Comparison of ENCODE assay signal across 1 cellular context in the genomic region with DNA sequence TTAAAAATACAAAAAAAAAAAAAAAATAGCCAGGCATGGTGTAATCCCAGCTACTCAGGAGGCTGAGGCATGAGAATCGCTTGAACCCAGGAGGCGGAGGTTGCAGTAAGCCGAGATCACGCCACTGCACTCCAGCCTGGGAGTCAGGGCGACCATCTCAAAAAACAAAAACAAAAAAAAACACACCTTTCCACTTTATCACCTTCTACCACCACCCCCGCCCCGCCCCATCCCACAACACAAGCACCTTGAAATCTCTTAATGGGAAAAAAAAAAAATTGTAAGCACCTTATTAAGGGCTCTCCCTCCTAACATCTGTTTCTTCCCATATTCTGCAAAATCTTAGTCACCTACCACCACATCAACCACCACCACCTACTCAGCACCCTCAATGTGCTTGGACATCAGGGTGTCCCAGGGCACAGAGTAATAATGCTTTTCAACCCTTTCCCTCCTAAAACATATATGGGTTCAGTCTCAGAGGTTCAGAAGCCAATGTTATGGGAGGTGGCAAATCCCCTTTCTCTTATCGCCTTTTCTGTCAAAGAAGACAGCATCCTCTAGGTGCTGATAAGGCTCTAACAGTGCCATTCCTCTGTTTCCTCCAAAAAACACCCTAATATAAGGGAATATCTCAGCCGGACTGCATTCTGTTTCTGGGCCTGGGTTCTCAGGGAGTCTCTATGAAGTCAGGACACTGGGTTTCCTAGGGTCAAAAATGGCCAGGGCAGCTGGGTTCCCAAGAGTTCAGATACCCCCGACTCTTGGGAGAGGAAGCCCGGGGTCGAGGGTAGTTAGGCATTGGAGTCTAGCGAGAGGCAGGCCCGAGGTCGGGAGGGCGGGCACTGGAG.
TF ChIP-seq lines count a peak whose summit lies in the region.

No MANE protein-coding gene starts in this region.

TF ChIP-seq in endothelial cell of umbilical vein, 7 proteins besides CTCF, POLR2A, EP300 and RAD21:
- no peak for TF ChIP-seq MYC (IDR thresholded peaks at IDR 0.05; ENCODE audit: low read depth, low read length)
- TF ChIP-seq POLR2AphosphoS5 (IDR thresholded peaks at IDR 0.05; ENCODE audit: insufficient read depth, low read depth, low read length) = no peak
- no peak for TF ChIP-seq FOS (IDR thresholded peaks at IDR 0.05; ENCODE audit: borderline replicate concordance, insufficient read depth, low read length)
- no peak for TF ChIP-seq EZH2 (IDR thresholded peaks at IDR 0.05; ENCODE audit: borderline replicate concordance, low read depth, low read length, severe bottlenecking)
- TF ChIP-seq GATA2 (IDR thresholded peaks at IDR 0.05; ENCODE audit: insufficient read depth, insufficient read length, low read depth, low read length) = no peak
